ENCODE assay signal across 1 cellular context in the genomic region with DNA sequence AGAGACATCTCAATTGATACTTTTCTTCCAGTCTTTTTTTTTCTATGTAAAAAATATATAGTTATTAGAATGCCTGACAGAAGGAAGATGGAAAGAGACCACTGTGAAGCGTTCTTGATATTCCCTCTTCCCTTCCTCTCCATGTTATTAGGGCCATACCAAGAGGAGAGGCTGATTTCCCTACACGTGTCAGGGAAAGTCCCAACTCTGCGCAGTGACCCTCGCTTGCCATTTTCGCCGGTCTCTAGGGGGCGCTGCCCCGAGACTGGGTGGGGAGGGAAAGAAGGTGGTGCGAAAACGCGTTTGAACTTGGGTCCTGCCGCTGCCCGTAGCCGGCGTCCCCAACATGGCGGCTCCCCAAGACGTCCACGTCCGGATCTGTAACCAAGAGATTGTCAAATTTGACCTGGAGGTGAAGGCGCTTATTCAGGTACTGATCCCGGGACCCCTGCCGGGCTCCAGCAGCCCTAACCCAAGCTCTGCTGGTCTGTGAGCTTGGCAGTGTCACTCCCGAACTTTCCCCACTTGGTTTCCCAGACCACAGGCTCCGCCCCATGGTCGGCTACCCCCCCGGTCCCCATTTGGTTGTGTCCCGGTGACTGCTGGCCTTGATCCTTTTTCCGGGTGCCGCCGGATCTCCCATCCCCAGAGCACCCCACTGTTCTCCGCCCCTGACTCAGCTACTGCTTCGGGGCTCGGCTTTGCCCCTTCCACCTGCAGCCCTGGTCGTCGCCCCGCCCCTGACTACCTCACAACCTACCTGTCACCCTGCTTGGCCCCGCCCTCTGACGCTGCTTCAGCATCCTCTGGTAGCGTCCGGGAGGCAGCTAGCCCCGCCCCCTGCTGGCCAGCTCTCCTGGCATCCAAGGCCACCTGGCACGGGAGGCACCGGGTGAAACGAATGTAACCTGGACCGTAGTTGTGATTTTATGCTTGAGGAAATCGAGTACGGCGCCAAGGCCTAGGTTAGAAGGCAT.
A peak's percentile ranks its signal among the peaks of the same experiment; 100 is the strongest.
TF ChIP-seq lines count a peak whose summit lies in the region.

A gene with protein sequence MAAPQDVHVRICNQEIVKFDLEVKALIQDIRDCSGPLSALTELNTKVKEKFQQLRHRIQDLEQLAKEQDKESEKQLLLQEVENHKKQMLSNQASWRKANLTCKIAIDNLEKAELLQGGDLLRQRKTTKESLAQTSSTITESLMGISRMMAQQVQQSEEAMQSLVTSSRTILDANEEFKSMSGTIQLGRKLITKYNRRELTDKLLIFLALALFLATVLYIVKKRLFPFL (plus strand): TSS at position 332 of the 977 bp plus-strand sequence. CDS start 15 bp downstream, at position 347.

TF ChIP-seq in HepG2, 621 proteins besides CTCF, POLR2A, EP300 and RAD21 (continued from another document and continues in another):
- TF ChIP-seq CENPT (CRISPR knock-in tag; IDR thresholded peaks at IDR 0.05; ENCODE audit: low read depth) (no peak), PPARG (CRISPR knock-in tag; conservative IDR thresholded peaks at IDR 0.05) (peak; percentile 58; the same call in 1 of the 2 replicates), MZF1 (CRISPR knock-in tag; IDR thresholded peaks at IDR 0.05; ENCODE audit: borderline replicate concordance) (no peak), U2AF2 (IDR thresholded peaks at IDR 0.05; ENCODE audit: low read depth, low read length) (0 out of 2 replicates have a peak, but pooled peaks have one; percentile 63), ZSCAN9 (CRISPR knock-in tag; IDR thresholded peaks at IDR 0.05; ENCODE audit: borderline replicate concordance) (no peak), ZMYM2 (CRISPR knock-in tag; IDR thresholded peaks at IDR 0.05) (no peak), ZNF20 (CRISPR knock-in tag; IDR thresholded peaks at IDR 0.05) (no peak), ZNF468 (CRISPR knock-in tag; IDR thresholded peaks at IDR 0.05) (no peak), MEIS2 (CRISPR knock-in tag; IDR thresholded peaks at IDR 0.05) (peak; percentile 59), ZNF501 (CRISPR knock-in tag; IDR thresholded peaks at IDR 0.05) (peak; percentile 90), KDM6A (CRISPR knock-in tag; IDR thresholded peaks at IDR 0.05; ENCODE audit: low read depth) (no peak), FOXJ3 (CRISPR knock-in tag; IDR thresholded peaks at IDR 0.05; ENCODE audit: borderline replicate concordance) (no peak), TAF15 (IDR thresholded peaks at IDR 0.05; ENCODE audit: low read depth, low read length, poor library complexity, severe bottlenecking) (peak; percentile 57), ZNF570 (CRISPR knock-in tag; IDR thresholded peaks at IDR 0.05; ENCODE audit: borderline replicate concordance) (no peak), NFRKB (IDR thresholded peaks at IDR 0.05) (peak; percentile 65; the same call in 1 of the 2 replicates), SOX5 (CRISPR knock-in tag; IDR thresholded peaks at IDR 0.05; ENCODE audit: borderline replicate concordance) (peak; percentile 60; the same call in 1 of the 2 replicates), ZNF230 (CRISPR knock-in tag; IDR thresholded peaks at IDR 0.05) (peak; percentile 70; the same call in 1 of the 2 replicates), JUN (CRISPR knock-in tag; IDR thresholded peaks at IDR 0.05) (peak; percentile 16; the same call in 1 of the 2 replicates), XRCC5 (optimal IDR thresholded peaks at IDR 0.05; ENCODE audit: low read length) (peak; percentile 99), ONECUT2 (CRISPR knock-in tag; IDR thresholded peaks at IDR 0.05) (no peak), DPF2 (CRISPR knock-in tag; IDR thresholded peaks at IDR 0.05; ENCODE audit: borderline replicate concordance, low read depth) (no peak), ZNF644 (CRISPR knock-in tag; IDR thresholded peaks at IDR 0.05; ENCODE audit: low read depth) (no peak), ERF (CRISPR knock-in tag; IDR thresholded peaks at IDR 0.05) (peak; percentile 82), ZNF383 (CRISPR knock-in tag; IDR thresholded peaks at IDR 0.05; ENCODE audit: borderline replicate concordance) (no peak), NCOA5 (CRISPR knock-in tag; IDR thresholded peaks at IDR 0.05) (no peak), ZNF83 (CRISPR knock-in tag; IDR thresholded peaks at IDR 0.05; ENCODE audit: borderline replicate concordance) (0 out of 2 replicates have a peak, but pooled peaks have one; percentile 41), MAZ (IDR thresholded peaks at IDR 0.05; ENCODE audit: borderline replicate concordance, low read depth, low read length) (peak; percentile 96), MAZ (CRISPR knock-in tag; IDR thresholded peaks at IDR 0.05; ENCODE audit: low read depth) (peak; percentile 86)
- TF ChIP-seq, protein P1, sequence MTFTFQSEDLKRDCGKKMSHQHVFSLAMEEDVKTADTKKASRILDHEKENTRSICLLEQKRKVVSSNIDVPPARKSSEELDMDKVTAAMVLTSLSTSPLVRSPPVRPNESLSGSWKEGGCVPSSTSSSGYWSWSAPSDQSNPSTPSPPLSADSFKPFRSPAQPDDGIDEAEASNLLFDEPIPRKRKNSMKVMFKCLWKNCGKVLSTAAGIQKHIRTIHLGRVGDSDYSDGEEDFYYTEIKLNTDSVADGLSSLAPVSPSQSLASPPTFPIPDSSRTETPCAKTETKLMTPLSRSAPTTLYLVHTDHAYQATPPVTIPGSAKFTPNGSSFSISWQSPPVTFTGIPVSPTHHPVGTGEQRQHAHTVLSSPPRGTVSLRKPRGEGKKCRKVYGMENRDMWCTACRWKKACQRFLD (CRISPR knock-in tag; IDR thresholded peaks at IDR 0.05; ENCODE audit: borderline replicate concordance) = no peak
- TF ChIP-seq, protein P2, sequence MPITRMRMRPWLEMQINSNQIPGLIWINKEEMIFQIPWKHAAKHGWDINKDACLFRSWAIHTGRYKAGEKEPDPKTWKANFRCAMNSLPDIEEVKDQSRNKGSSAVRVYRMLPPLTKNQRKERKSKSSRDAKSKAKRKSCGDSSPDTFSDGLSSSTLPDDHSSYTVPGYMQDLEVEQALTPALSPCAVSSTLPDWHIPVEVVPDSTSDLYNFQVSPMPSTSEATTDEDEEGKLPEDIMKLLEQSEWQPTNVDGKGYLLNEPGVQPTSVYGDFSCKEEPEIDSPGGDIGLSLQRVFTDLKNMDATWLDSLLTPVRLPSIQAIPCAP (CRISPR knock-in tag; IDR thresholded peaks at IDR 0.05; ENCODE audit: low read depth) = no peak
- TF ChIP-seq, protein P3, sequence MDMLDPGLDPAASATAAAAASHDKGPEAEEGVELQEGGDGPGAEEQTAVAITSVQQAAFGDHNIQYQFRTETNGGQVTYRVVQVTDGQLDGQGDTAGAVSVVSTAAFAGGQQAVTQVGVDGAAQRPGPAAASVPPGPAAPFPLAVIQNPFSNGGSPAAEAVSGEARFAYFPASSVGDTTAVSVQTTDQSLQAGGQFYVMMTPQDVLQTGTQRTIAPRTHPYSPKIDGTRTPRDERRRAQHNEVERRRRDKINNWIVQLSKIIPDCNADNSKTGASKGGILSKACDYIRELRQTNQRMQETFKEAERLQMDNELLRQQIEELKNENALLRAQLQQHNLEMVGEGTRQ (IDR thresholded peaks at IDR 0.05; ENCODE audit: low read depth, low read length) = peak; percentile 19; the same call in 1 of the 2 replicates
- TF ChIP-seq, protein P3 (CRISPR knock-in tag; IDR thresholded peaks at IDR 0.05; ENCODE audit: borderline replicate concordance) = peak; percentile 52; the same call in 1 of the 2 replicates
- TF ChIP-seq, protein P4, sequence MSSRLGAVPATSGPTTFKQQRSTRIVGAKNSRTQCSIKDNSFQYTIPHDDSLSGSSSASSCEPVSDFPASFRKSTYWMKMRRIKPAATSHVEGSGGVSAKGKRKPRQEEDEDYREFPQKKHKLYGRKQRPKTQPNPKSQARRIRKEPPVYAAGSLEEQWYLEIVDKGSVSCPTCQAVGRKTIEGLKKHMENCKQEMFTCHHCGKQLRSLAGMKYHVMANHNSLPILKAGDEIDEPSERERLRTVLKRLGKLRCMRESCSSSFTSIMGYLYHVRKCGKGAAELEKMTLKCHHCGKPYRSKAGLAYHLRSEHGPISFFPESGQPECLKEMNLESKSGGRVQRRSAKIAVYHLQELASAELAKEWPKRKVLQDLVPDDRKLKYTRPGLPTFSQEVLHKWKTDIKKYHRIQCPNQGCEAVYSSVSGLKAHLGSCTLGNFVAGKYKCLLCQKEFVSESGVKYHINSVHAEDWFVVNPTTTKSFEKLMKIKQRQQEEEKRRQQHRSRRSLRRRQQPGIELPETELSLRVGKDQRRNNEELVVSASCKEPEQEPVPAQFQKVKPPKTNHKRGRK (CRISPR knock-in tag; IDR thresholded peaks at IDR 0.05) = no peak
- TF ChIP-seq, protein P5, sequence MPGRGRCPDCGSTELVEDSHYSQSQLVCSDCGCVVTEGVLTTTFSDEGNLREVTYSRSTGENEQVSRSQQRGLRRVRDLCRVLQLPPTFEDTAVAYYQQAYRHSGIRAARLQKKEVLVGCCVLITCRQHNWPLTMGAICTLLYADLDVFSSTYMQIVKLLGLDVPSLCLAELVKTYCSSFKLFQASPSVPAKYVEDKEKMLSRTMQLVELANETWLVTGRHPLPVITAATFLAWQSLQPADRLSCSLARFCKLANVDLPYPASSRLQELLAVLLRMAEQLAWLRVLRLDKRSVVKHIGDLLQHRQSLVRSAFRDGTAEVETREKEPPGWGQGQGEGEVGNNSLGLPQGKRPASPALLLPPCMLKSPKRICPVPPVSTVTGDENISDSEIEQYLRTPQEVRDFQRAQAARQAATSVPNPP (CRISPR knock-in tag; IDR thresholded peaks at IDR 0.05) = peak; percentile 64; the same call in 1 of the 2 replicates
- TF ChIP-seq, protein P6, sequence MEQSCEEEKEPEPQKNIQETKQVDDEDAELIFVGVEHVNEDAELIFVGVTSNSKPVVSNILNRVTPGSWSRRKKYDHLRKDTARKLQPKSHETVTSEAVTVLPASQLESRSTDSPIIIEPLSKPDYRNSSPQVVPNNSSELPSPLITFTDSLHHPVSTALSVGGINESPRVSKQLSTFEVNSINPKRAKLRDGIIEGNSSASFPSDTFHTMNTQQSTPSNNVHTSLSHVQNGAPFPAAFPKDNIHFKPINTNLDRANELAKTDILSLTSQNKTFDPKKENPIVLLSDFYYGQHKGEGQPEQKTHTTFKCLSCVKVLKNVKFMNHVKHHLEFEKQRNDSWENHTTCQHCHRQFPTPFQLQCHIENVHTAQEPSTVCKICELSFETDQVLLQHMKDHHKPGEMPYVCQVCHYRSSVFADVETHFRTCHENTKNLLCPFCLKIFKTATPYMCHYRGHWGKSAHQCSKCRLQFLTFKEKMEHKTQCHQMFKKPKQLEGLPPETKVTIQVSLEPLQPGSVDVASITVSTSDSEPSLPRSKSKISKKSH (CRISPR knock-in tag; IDR thresholded peaks at IDR 0.05; ENCODE audit: borderline replicate concordance) = no peak; the same call in 1 of the 2 replicates
- TF ChIP-seq, protein P7, sequence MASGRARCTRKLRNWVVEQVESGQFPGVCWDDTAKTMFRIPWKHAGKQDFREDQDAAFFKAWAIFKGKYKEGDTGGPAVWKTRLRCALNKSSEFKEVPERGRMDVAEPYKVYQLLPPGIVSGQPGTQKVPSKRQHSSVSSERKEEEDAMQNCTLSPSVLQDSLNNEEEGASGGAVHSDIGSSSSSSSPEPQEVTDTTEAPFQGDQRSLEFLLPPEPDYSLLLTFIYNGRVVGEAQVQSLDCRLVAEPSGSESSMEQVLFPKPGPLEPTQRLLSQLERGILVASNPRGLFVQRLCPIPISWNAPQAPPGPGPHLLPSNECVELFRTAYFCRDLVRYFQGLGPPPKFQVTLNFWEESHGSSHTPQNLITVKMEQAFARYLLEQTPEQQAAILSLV (CRISPR knock-in tag; IDR thresholded peaks at IDR 0.05; ENCODE audit: borderline replicate concordance) = no peak; the same call in 1 of the 2 replicates
- TF ChIP-seq, protein P8, sequence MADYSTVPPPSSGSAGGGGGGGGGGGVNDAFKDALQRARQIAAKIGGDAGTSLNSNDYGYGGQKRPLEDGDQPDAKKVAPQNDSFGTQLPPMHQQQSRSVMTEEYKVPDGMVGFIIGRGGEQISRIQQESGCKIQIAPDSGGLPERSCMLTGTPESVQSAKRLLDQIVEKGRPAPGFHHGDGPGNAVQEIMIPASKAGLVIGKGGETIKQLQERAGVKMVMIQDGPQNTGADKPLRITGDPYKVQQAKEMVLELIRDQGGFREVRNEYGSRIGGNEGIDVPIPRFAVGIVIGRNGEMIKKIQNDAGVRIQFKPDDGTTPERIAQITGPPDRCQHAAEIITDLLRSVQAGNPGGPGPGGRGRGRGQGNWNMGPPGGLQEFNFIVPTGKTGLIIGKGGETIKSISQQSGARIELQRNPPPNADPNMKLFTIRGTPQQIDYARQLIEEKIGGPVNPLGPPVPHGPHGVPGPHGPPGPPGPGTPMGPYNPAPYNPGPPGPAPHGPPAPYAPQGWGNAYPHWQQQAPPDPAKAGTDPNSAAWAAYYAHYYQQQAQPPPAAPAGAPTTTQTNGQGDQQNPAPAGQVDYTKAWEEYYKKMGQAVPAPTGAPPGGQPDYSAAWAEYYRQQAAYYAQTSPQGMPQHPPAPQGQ (CRISPR knock-in tag; IDR thresholded peaks at IDR 0.05; ENCODE audit: borderline replicate concordance) = no peak
- TF ChIP-seq, protein P9, sequence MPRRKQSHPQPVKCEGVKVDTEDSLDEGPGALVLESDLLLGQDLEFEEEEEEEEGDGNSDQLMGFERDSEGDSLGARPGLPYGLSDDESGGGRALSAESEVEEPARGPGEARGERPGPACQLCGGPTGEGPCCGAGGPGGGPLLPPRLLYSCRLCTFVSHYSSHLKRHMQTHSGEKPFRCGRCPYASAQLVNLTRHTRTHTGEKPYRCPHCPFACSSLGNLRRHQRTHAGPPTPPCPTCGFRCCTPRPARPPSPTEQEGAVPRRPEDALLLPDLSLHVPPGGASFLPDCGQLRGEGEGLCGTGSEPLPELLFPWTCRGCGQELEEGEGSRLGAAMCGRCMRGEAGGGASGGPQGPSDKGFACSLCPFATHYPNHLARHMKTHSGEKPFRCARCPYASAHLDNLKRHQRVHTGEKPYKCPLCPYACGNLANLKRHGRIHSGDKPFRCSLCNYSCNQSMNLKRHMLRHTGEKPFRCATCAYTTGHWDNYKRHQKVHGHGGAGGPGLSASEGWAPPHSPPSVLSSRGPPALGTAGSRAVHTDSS (CRISPR knock-in tag; conservative IDR thresholded peaks at IDR 0.05) = no peak
